In genomic region chr17:2947996-2948550, GRCh38 we compare ENCODE assay signal across 1 cellular context.
TF ChIP-seq lines count a peak whose summit lies in the region.

No MANE protein-coding gene starts in this region.

TF ChIP-seq in H1, 55 proteins besides CTCF, POLR2A, EP300 and RAD21:
- TF ChIP-seq POLR2AphosphoS5 (IDR thresholded peaks at IDR 0.05; ENCODE audit: low read depth, low read length): no peak
- TF ChIP-seq RNF2 (IDR thresholded peaks at IDR 0.05; ENCODE audit: borderline replicate concordance, low read depth, low read length, missing control alignments, poor library complexity, severe bottlenecking): no peak
- no peak for TF ChIP-seq RXRA (IDR thresholded peaks at IDR 0.05; ENCODE audit: insufficient read depth, low read depth, low read length)
- TF ChIP-seq HDAC2 (IDR thresholded peaks at IDR 0.05; ENCODE audit: borderline replicate concordance in 1 of 2, low read depth in 2 of 2, low read length in 2 of 2): no peak
- TF ChIP-seq TAF1 (IDR thresholded peaks at IDR 0.05; ENCODE audit: low read depth, low read length): no peak
- no peak for TF ChIP-seq SP1 (IDR thresholded peaks at IDR 0.05; ENCODE audit: low read depth, low read length)
- TF ChIP-seq RFX5 (IDR thresholded peaks at IDR 0.05; ENCODE audit: borderline replicate concordance, low read depth, low read length): no peak
- TF ChIP-seq BRCA1 (IDR thresholded peaks at IDR 0.05; ENCODE audit: low read depth, low read length): no peak
- no peak for TF ChIP-seq HDAC6 (IDR thresholded peaks at IDR 0.05; ENCODE audit: low read depth, low read length)
- no peak for TF ChIP-seq JUND (IDR thresholded peaks at IDR 0.05; ENCODE audit: low read length)
TF ChIP-seq in H1: peak in this region for 0.
